8 cellular contexts compared by ENCODE assay signal in the genomic region with DNA sequence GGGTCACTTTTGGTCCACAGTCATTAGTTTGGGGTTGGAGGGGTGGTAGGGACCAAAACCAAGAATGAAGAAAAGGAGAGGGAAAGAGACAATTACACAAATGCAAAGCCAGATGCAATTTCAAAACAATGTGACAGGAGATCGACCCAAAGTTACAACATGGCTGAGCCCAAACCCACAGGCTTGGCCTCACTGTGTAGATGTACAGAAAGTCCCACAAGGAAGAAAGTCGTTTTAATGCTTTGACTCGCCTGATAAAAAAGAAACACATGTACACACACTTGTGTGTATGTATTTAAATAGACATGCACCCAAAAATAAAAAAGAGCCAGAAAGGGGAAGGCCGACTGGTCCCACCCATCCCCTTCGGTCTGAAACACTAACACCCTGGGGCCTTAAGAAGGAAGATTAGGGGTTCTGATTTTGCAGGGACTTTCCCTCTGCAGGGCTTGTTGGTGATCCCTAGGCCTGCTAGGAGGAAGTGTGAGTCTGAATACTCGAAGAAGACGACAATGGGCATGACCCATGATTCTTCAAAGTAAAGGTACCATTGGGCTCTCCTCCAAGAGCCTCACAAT.
DNase-seq lines count a peak whose midpoint lies in the region; ATAC-seq and TF ChIP-seq lines count a peak whose summit lies in the region.

No MANE protein-coding gene starts in this region.

- H3K36me3 ChIP-seq in tibial nerve, result peaks cover 0 to 54% (median 20%) of the 10 kb centered on the region in 3 donors
- no peaks in the 10 kb centered on the region for H3K36me3 ChIP-seq in testis (ENCODE audit: low read depth, missing control alignments)

- intact Hi-C loops in CD14-positive monocyte (cut with micrococcal nuclease), result no loop called here
- intact Hi-C loops in testis (cut with DNase I; ENCODE audit: low total_unique reads), result no loop called here

- H3K4me3 Mint-ChIP-seq in CD14-positive monocyte, result peak overlapping the region; percentile 9 to 49

- H3K27ac Mint-ChIP-seq in CD14-positive monocyte, result peak overlapping the region; percentile 2 to 74 (median 25)

- no peak for TF ChIP-seq EP300 in tibial nerve (IDR thresholded peaks at IDR 0.05)

- no peak overlapping the region for H3K4me3 ChIP-seq in tibial nerve
- no peak overlapping the region for H3K4me3 ChIP-seq in testis

- peaks cover 26 to 50% of the 10 kb centered on the region in 2 donors for H3K36me3 Mint-ChIP-seq in CD14-positive monocyte

- DNase-seq in CD14-positive monocyte (ENCODE audit: low spot score) (no peak), tibial nerve (ENCODE audit: low spot score in 2 of 2) (no peak), testis (no peak), kidney tubule cell (ENCODE audit: low spot score) (no peak), DMS153 (lab: John Stamatoyannopoulos, UW) (no peak)
- DNase-seq in central memory CD4-positive, alpha-beta T cell, result peak; percentile 51

- TF ChIP-seq POLR2A in tibial nerve (IDR thresholded peaks at IDR 0.05) (no peak), testis (IDR thresholded peaks at IDR 0.05) (no peak)

- H3K4me1 Mint-ChIP-seq in CD14-positive monocyte, result peaks cover 47% of the 10 kb centered on the region

- ATAC-seq in GM19372 (IDR thresholded peaks at IDR 0.05; ENCODE audit: low read depth, unreplicated experiment), result peak; percentile 67
- peak; percentile 78 for ATAC-seq in HG03432 (IDR thresholded peaks at IDR 0.05; ENCODE audit: unreplicated experiment)

- 77 to 80% methylated on average over 7 of the region's 7 CpGs for WGBS in tibial nerve, 2 donors
- WGBS in testis, 2 donors, result 76 to 79% methylated on average over 7 of the region's 7 CpGs

- H3K4me1 ChIP-seq in tibial nerve (peaks cover 0 to 62% (median 45%) of the 10 kb centered on the region in 4 donors), testis (peaks cover 24% of the 10 kb centered on the region)

- peaks cover 0 to 8% (median 0%) of the 10 kb centered on the region in 3 donors for H3K27me3 Mint-ChIP-seq in CD14-positive monocyte (ENCODE audit: low read depth in 3 of 3)

- no peaks in the 10 kb centered on the region for H3K9me3 ChIP-seq in tibial nerve
- no peaks in the 10 kb centered on the region for H3K9me3 ChIP-seq in testis

- peaks cover 0 to 3% (median 1%) of the 10 kb centered on the region in 7 donors for H3K9me3 Mint-ChIP-seq in CD14-positive monocyte

- TF ChIP-seq CTCF in CD14-positive monocyte (IDR thresholded peaks at IDR 0.05) (no peak), tibial nerve (IDR thresholded peaks at IDR 0.05) (no peak), testis (IDR thresholded peaks at IDR 0.05) (no peak)

- H3K27me3 ChIP-seq in tibial nerve, result no peaks in the 10 kb centered on the region
- H3K27me3 ChIP-seq in testis, result no peaks in the 10 kb centered on the region

- H3K27ac ChIP-seq in tibial nerve (peak overlapping the region in 3 of 4 donors; percentile 46 to 80 (median 70)), testis (no peak overlapping the region)

Comparison
In these comparisons a context has a peak if more than half of its experiments do, and no peak if none do; other contexts are left out.
1. H3K27ac ChIP-seq: peak in tibial nerve (3 of 4); none in testis (0 of 2).